12 cellular contexts compared by ENCODE assay signal in genomic region chr10:48470115-48470892, GRCh38.
A peak's percentile ranks its signal among the peaks of the same experiment; 100 is the strongest.
DNase-seq lines count a peak whose midpoint lies in the region; ATAC-seq, FAIRE-seq and TF ChIP-seq lines count a peak whose summit lies in the region.
"Had no signal": no experiment of that assay in that cellular context is flagged by ENCODE, and none has a peak within 500 bp of the region (broad histone marks: within the 10 kb centered on the region; RNA-seq: fewer than 3 reads in every experiment).

No MANE protein-coding gene starts in this region.

- intact Hi-C loops in endothelial cell of umbilical vein (cut with micrococcal nuclease) (no loop called here), PC-3 (cut with micrococcal nuclease) (no loop called here)

- H3K4me1 ChIP-seq in H9 (ENCODE audit: insufficient read depth, low read length) (peaks cover 11% of the 10 kb centered on the region), endothelial cell of umbilical vein (ENCODE audit: control insufficient read depth, extremely low read depth, insufficient read depth, low read length) (peaks cover 22% of the 10 kb centered on the region), neuron (ENCODE audit: insufficient read depth, low read length) (no peaks in the 10 kb centered on the region), PC-3 (ENCODE audit: insufficient read depth, low read length) (no peaks in the 10 kb centered on the region)
- H3K4me1 ChIP-seq: prostate gland had no signal

- dilution Hi-C loops in endothelial cell of umbilical vein (cut with MboI; ENCODE audit: extremely low pct_ligation_motif_present, low sequenced_read_pairs): no loop called here

- no peak overlapping the region for H4K5ac ChIP-seq in H9 (ENCODE audit: insufficient read length, low read depth, low read length)

- no peaks in the 10 kb centered on the region for H3K79me2 ChIP-seq in H9 (ENCODE audit: insufficient read depth, low read length)
- peaks cover 27% of the 10 kb centered on the region for H3K79me2 ChIP-seq in endothelial cell of umbilical vein (ENCODE audit: control insufficient read depth, insufficient read depth, low read length)
- no peaks in the 10 kb centered on the region for H3K79me2 ChIP-seq in PC-3 (ENCODE audit: low read length)

- H3K36me3 Mint-ChIP-seq in H9 (ENCODE audit: insufficient read depth in 1 of 3, low read depth in 3 of 3): peaks cover 7 to 17% (median 9%) of the 10 kb centered on the region in 3 experiments; a peak in 5 of 7 replicates
- no peaks in the 10 kb centered on the region for H3K36me3 Mint-ChIP-seq in activated T-cell treated with anti-CD3 and anti-CD28 coated beads, Interleukin-2, amount 50 U/mL, for 4 hours (ENCODE audit: insufficient read depth)

- no peaks in the 10 kb centered on the region for H3K9me2 ChIP-seq in PC-3 (replicated peaks; ENCODE audit: low read length)

- H3K4ac ChIP-seq in H9 (ENCODE audit: low read depth, low read length): no peak overlapping the region

- no peak overlapping the region for H2AK5ac ChIP-seq in H9 (ENCODE audit: insufficient read length, low read length)

- no peaks in the 10 kb centered on the region for H3K23me2 ChIP-seq in H9 (ENCODE audit: insufficient read length, low read depth, low read length, poor library complexity, severe bottlenecking)

- H3K4me1 Mint-ChIP-seq in H9: peaks cover 20 to 22% of the 10 kb centered on the region in 2 experiments
- H3K4me1 Mint-ChIP-seq in activated T-cell treated with anti-CD3 and anti-CD28 coated beads, Interleukin-2, amount 50 U/mL, for 4 hours (ENCODE audit: low read depth): no peaks in the 10 kb centered on the region
- H3K4me1 Mint-ChIP-seq: activated T-helper 17 cell treated with anti-CD3 and anti-CD28 coated beads, Interleukin-2, amount 50 U/mL, for 72 hours had no signal

- no peak overlapping the region for H3K56ac ChIP-seq in H9 (ENCODE audit: insufficient read length, low read depth, low read length)

- WGBS in H9 (ENCODE audit: extremely low coverage, insufficient read length, low lambda C conversion rate): no CpG with 5 or more reads among the region's 5 CpGs

- DNase-seq in H9 (peak; percentile 78), NCI-H146 (lab: John Stamatoyannopoulos, UW) (peak; percentile 74), endothelial cell of umbilical vein (ENCODE audit: low read depth, low spot score) (peak; percentile 96), PC-3 (no peak)
- DNase-seq in activated T-cell treated with anti-CD3 and anti-CD28 coated beads, Interleukin-2, amount 50 U/mL, for 4 hours: no peak
- DNase-seq: T-helper 2 cell had no signal

- H2BK12ac ChIP-seq in H9 (ENCODE audit: insufficient read length, low read depth, low read length): no peak overlapping the region

- CTCF ChIA-PET in endothelial cell of umbilical vein (lab: Charles Lee): interaction anchor here (1.1 to 1.6 kb wide), 7 partner anchors 14 to 186 kb away, joined by 3 to 7 read pairs (median 6); no protein-coding TSS in a partner anchor
- CTCF ChIA-PET in PC-3 (lab: Charles Lee): no interaction called here

- H2BK120ac ChIP-seq in H9 (ENCODE audit: low read depth, low read length, poor library complexity, severe bottlenecking): no peak overlapping the region

- peak; percentile 97 for FAIRE-seq in endothelial cell of umbilical vein (lab: Jason Lieb, UNC)

- POLR2A ChIA-PET in endothelial cell of umbilical vein (lab: Charles Lee) (no interaction called here), PC-3 (lab: Charles Lee; ENCODE audit: unreplicated experiment) (no interaction called here)

- no peak overlapping the region for H3K27ac ChIP-seq in H9 (ENCODE audit: insufficient read length, low read depth, low read length)
- peak overlapping the region; percentile 54 for H3K27ac ChIP-seq in endothelial cell of umbilical vein (ENCODE audit: insufficient read depth, low read depth, low read length)
- no peak overlapping the region for H3K27ac ChIP-seq in PC-3 (ENCODE audit: low read length)
- H3K27ac ChIP-seq: prostate gland had no signal

- H3T11ph ChIP-seq in H9 (ENCODE audit: low read length): no peak overlapping the region

- no peak overlapping the region for H2BK5ac ChIP-seq in H9 (ENCODE audit: insufficient read length, low read length)

- H2BK20ac ChIP-seq in H9 (ENCODE audit: low read depth, low read length, poor library complexity, severe bottlenecking): no peak overlapping the region

- H3K9me1 ChIP-seq in endothelial cell of umbilical vein (replicated peaks; ENCODE audit: control insufficient read depth, extremely low read depth, insufficient read depth, low read length): no peaks in the 10 kb centered on the region

- TF ChIP-seq POLR2A in endothelial cell of umbilical vein (IDR thresholded peaks at IDR 0.05; ENCODE audit: low read depth, low read length): peak; percentile 22

- H3K36me3 ChIP-seq in endothelial cell of umbilical vein (ENCODE audit: control insufficient read depth in 2 of 2, extremely low read depth in 1 of 2, insufficient read depth in 2 of 2, low read length in 2 of 2) (no peaks in the 10 kb centered on the region), neuron (ENCODE audit: insufficient read depth, low read length) (no peaks in the 10 kb centered on the region), PC-3 (ENCODE audit: low read depth, low read length) (no peaks in the 10 kb centered on the region)
- H3K36me3 ChIP-seq: prostate gland had no signal

- H3K9me3 ChIP-seq in H9 (ENCODE audit: control insufficient read depth, low read depth, low read length) (no peaks in the 10 kb centered on the region), endothelial cell of umbilical vein (replicated peaks; ENCODE audit: control insufficient read depth, insufficient read depth, low read length) (no peaks in the 10 kb centered on the region), neuron (ENCODE audit: low read length) (no peaks in the 10 kb centered on the region), PC-3 (ENCODE audit: low read length) (no peaks in the 10 kb centered on the region)
- H3K9me3 ChIP-seq: prostate gland had no signal

- no peaks in the 10 kb centered on the region; the same call in 1 of the 2 replicates for H3K27me3 Mint-ChIP-seq in H9 (ENCODE audit: low read depth)
- H3K27me3 Mint-ChIP-seq in activated T-cell treated with anti-CD3 and anti-CD28 coated beads, Interleukin-2, amount 50 U/mL, for 4 hours (ENCODE audit: low read depth): peaks cover under 1% of the 10 kb centered on the region
- H3K27me3 Mint-ChIP-seq: activated T-helper 17 cell treated with anti-CD3 and anti-CD28 coated beads, Interleukin-2, amount 50 U/mL, for 72 hours had no signal

- H3K14ac ChIP-seq in H9 (ENCODE audit: insufficient read depth, low read length): no peak overlapping the region; the same call in 1 of the 2 replicates

- H3K79me1 ChIP-seq in H9 (ENCODE audit: insufficient read depth, low read depth, low read length, poor library complexity, severe bottlenecking): no peaks in the 10 kb centered on the region

- H3K4me3 Mint-ChIP-seq in H9: no peak overlapping the region
- H3K4me3 Mint-ChIP-seq in activated T-cell treated with anti-CD3 and anti-CD28 coated beads, Interleukin-2, amount 50 U/mL, for 4 hours: no peak overlapping the region
- H3K4me3 Mint-ChIP-seq: activated T-helper 17 cell treated with anti-CD3 and anti-CD28 coated beads, Interleukin-2, amount 50 U/mL, for 72 hours had no signal

- BruUV-seq in endothelial cell of umbilical vein (replicated peaks; lab: Mats Ljungman, UMichigan): no TSS peak
- BruUV-seq in PC-3 (replicated peaks; lab: Mats Ljungman, UMichigan): no TSS peak

- H2AFZ ChIP-seq in H9 (ENCODE audit: low read length) (no peak overlapping the region), endothelial cell of umbilical vein (ENCODE audit: low read depth, low read length) (no peak overlapping the region), neuron (ENCODE audit: low read depth, low read length) (peak overlapping the region; percentile 5), PC-3 (ENCODE audit: low read length) (no peak overlapping the region)

- H3K4me3 ChIP-seq in endothelial cell of umbilical vein (replicated peaks in 1 of 3; ENCODE audit: insufficient read depth in 1 of 3, low read depth in 1 of 3, low read length in 3 of 3) (no peak overlapping the region), neuron (ENCODE audit: low read length) (no peak overlapping the region), PC-3 (ENCODE audit: low read length) (no peak overlapping the region)
- H3K4me3 ChIP-seq: dorsolateral prefrontal cortex, prostate gland had no signal

- H3K9ac ChIP-seq in H9 (ENCODE audit: extremely low read depth, insufficient read length, low read length): no peak overlapping the region
- no peak overlapping the region for H3K9ac ChIP-seq in endothelial cell of umbilical vein (replicated peaks; ENCODE audit: extremely low read depth, insufficient read depth, low read length)
- H3K9ac ChIP-seq in PC-3 (ENCODE audit: low read length): no peak overlapping the region

- H4K8ac ChIP-seq in H9 (replicated peaks; ENCODE audit: insufficient read length, low read depth, low read length): no peak overlapping the region

- H2BK15ac ChIP-seq in H9 (ENCODE audit: low read depth, low read length): no peak overlapping the region

- H3K23ac ChIP-seq in H9 (ENCODE audit: insufficient read length, low read depth, low read length): no peak overlapping the region

- no peak overlapping the region for H3K18ac ChIP-seq in H9 (ENCODE audit: insufficient read length, low read depth, low read length)

- no peaks in the 10 kb centered on the region for H4K20me1 ChIP-seq in H9 (ENCODE audit: control insufficient read depth, insufficient read depth, insufficient read length)
- H4K20me1 ChIP-seq in endothelial cell of umbilical vein (replicated peaks; ENCODE audit: control insufficient read depth, extremely low read depth, insufficient read depth, low read length): no peaks in the 10 kb centered on the region
- no peaks in the 10 kb centered on the region for H4K20me1 ChIP-seq in PC-3 (ENCODE audit: low read length)

- peaks cover 0 to 4% of the 10 kb centered on the region in 2 experiments; a peak in 2 of 5 replicates for H3K9me3 Mint-ChIP-seq in H9
- H3K9me3 Mint-ChIP-seq in activated T-cell treated with anti-CD3 and anti-CD28 coated beads, Interleukin-2, amount 50 U/mL, for 4 hours: no peaks in the 10 kb centered on the region
- H3K9me3 Mint-ChIP-seq: activated T-helper 17 cell treated with anti-CD3 and anti-CD28 coated beads, Interleukin-2, amount 50 U/mL, for 72 hours had no signal

- H3K27ac Mint-ChIP-seq in H9: peak overlapping the region; percentile 35 to 91 (median 75); a peak in 4 of 7 replicates
- H3K27ac Mint-ChIP-seq: activated T-helper 17 cell treated with anti-CD3 and anti-CD28 coated beads, Interleukin-2, amount 50 U/mL, for 72 hours had no signal

- ATAC-seq in PC-3: no peak
- ATAC-seq in HG02885 (IDR thresholded peaks at IDR 0.05; ENCODE audit: poor library complexity, unreplicated experiment): no peak
- ATAC-seq in GM18520 (IDR thresholded peaks at IDR 0.05; ENCODE audit: unreplicated experiment): no peak
- ATAC-seq in activated T-cell treated with anti-CD3 and anti-CD28 coated beads, Interleukin-2, amount 50 U/mL, for 4 hours: no peak
- ATAC-seq: activated T-helper 17 cell treated with anti-CD3 and anti-CD28 coated beads, Interleukin-2, amount 50 U/mL, for 72 hours had no signal

- H3K4me2 ChIP-seq in H9 (ENCODE audit: insufficient read depth, insufficient read length, low read length): no peak overlapping the region
- H3K4me2 ChIP-seq in endothelial cell of umbilical vein (ENCODE audit: insufficient read depth, low read length): no peak overlapping the region
- no peak overlapping the region for H3K4me2 ChIP-seq in PC-3 (ENCODE audit: low read length)

- TF ChIP-seq CTCF in H9 (conservative IDR thresholded peaks at IDR 0.05) (no peak), endothelial cell of umbilical vein (IDR thresholded peaks at IDR 0.05; ENCODE audit: extremely low read depth in 1 of 2, insufficient read depth in 1 of 2, low read depth in 1 of 2, low read length in 2 of 2) (no peak), PC-3 (conservative IDR thresholded peaks at IDR 0.05; ENCODE audit: low read depth, low read length) (no peak)

- H3K27me3 ChIP-seq in H9 (ENCODE audit: insufficient read depth, low read length) (no peaks in the 10 kb centered on the region; the same call in 1 of the 2 replicates), endothelial cell of umbilical vein (ENCODE audit: control insufficient read depth in 2 of 2, insufficient read depth in 2 of 2, low read length in 2 of 2) (no peaks in the 10 kb centered on the region), neuron (ENCODE audit: insufficient read depth, low read length) (no peaks in the 10 kb centered on the region), PC-3 (ENCODE audit: low read length) (peaks cover 4% of the 10 kb centered on the region; the same call in 1 of the 2 replicates)
- H3K27me3 ChIP-seq: dorsolateral prefrontal cortex had no signal

- peak overlapping the region; percentile 46 for H4K91ac ChIP-seq in H9 (ENCODE audit: insufficient read length, low read depth, low read length)

- H3F3A ChIP-seq in PC-3 (ENCODE audit: low read length, unreplicated experiment): no peaks in the 10 kb centered on the region

Comparison
In these comparisons a context has a peak if more than half of its experiments do, and no peak if none do; other contexts are left out.
1. DNase-seq: peak in H9 (single experiment), NCI-H146 (single experiment) and endothelial cell of umbilical vein (single experiment); none in PC-3 (single experiment) and activated T-cell treated with anti-CD3 and anti-CD28 coated beads, Interleukin-2, amount 50 U/mL, for 4 hours (single experiment).